In the genomic region with DNA sequence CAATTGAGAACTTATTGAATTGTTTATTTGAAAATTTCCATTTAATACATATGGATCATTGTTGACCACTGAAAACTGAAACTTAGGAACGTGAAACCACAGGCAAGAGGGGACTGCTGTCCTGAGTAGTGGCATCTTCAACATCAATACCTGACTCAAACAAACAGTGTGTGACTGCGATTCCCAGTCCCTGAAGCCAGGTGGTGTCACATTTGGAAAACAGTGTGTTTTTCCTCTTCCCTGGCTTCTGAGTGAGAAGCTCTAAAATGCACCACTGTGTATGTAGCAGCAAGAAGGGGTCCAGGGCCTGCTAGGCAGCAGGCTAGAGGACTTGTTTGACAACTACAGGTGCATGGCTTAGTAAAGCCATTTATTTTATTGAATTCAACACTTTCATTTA, we compare ENCODE assay signal across 28 cellular contexts. TPM values are rescaled to one million over a fixed set of nuclear protein-coding genes. Genes with fewer than 3 reads are reported as not detected.
DNase-seq lines count a peak whose midpoint lies in the region; ATAC-seq and TF ChIP-seq lines count a peak whose summit lies in the region.
"Had no signal": no experiment of that assay in that cellular context is flagged by ENCODE, and none has a peak within 500 bp of the region (broad histone marks: within the 10 kb centered on the region; RNA-seq: fewer than 3 reads in every experiment).

No MANE protein-coding gene starts in this region.

- intact Hi-C loops in HCT116 (cut with micrococcal nuclease) (no loop called here), left cardiac atrium (cut with DNase I) (loop anchor here in 1 of 2 donors (5.0 kb wide), 1 partner anchor 215 kb away; no protein-coding TSS in a partner anchor)

- H3K9me3 ChIP-seq in HCT116 (ENCODE audit: control insufficient read depth in 1 of 2, insufficient read depth in 1 of 2, low read depth in 1 of 2, low read length in 2 of 2) (no peaks in the 10 kb centered on the region), endodermal cell (ENCODE audit: control insufficient read depth, low read length) (no peaks in the 10 kb centered on the region), neuronal stem cell (replicated peaks in 1 of 2; ENCODE audit: control insufficient read depth in 2 of 2, insufficient read depth in 1 of 2, low read depth in 1 of 2, low read length in 2 of 2) (no peaks in the 10 kb centered on the region)
- H3K9me3 ChIP-seq: A549; BLaER1 treated with 17β-estradiol and CSF1 and Interleukin-3, amounts not matched to agents 10 nM and 100 nM; suprapubic skin; uterus had no signal

- H3K4me2 ChIP-seq in HCT116 (ENCODE audit: low read length): no peak overlapping the region
- H3K4me2 ChIP-seq in neuronal stem cell (ENCODE audit: insufficient read depth, low read length, poor library complexity, severe bottlenecking): no peak overlapping the region
- H3K4me2 ChIP-seq: A549; BLaER1 treated with 17β-estradiol and CSF1 and Interleukin-3, amounts not matched to agents 10 nM and 100 nM had no signal

- H2BK15ac ChIP-seq in neuronal stem cell (ENCODE audit: low read length): no peak overlapping the region

- H3K9ac ChIP-seq in HCT116 (ENCODE audit: low read length) (no peak overlapping the region), endodermal cell (ENCODE audit: extremely low read depth, low read length, poor library complexity, severe bottlenecking) (no peak overlapping the region), neuronal stem cell (ENCODE audit: low read depth, low read length, poor library complexity) (no peak overlapping the region)
- H3K9ac ChIP-seq: BLaER1 treated with 17β-estradiol and CSF1 and Interleukin-3, amounts not matched to agents 10 nM and 100 nM had no signal

- RAD21 ChIA-PET in HCT116 (lab: Charles Lee; ENCODE audit: low non-redundant PET in 1 of 2, low total read pairs in 2 of 2, uncharacterized antibody in 2 of 2, unreplicated experiment in 2 of 2): no interaction called here

- no peak overlapping the region for H4K91ac ChIP-seq in neuronal stem cell (ENCODE audit: low read depth, low read length, poor library complexity)

- no peak overlapping the region for H4K8ac ChIP-seq in neuronal stem cell (ENCODE audit: low read depth, low read length)

- H3K18ac ChIP-seq in neuronal stem cell (ENCODE audit: low read length): no peak overlapping the region

- no peak overlapping the region for H3K4ac ChIP-seq in neuronal stem cell (ENCODE audit: low read length)

- CTCF ChIA-PET in HCT116 (lab: Charles Lee): interaction anchor here (0.9 to 9.9 kb wide), 2 partner anchors 346 to 350 kb away, joined by 3 to 83 read pairs; no protein-coding TSS in a partner anchor

- no peaks in the 10 kb centered on the region for H3K79me2 ChIP-seq in HCT116 (ENCODE audit: insufficient read depth, low read length)

- H3K14ac ChIP-seq in neuronal stem cell (ENCODE audit: low read length): no peak overlapping the region

- H3K27ac Mint-ChIP-seq in endodermal cell: no peak overlapping the region
- H3K27ac Mint-ChIP-seq: activated CD8-positive, alpha-beta T cell treated with anti-CD3 and anti-CD28 coated beads, Interleukin-2, amount 10 ng/mL, durations not matched to agents 7 days and 5 days had no signal

- 94 to 100% methylated on average over 2 of the region's 2 CpGs for WGBS in endodermal cell (ENCODE audit: insufficient coverage in 1 of 2, insufficient read length in 1 of 2), 2 experiments
- WGBS in neuronal stem cell (ENCODE audit: extremely low coverage in 2 of 2, insufficient read length in 2 of 2, insufficient replicate concordance in 1 of 2), 2 donors: no CpG with 5 or more reads among the region's 2 CpGs

- no peak overlapping the region for H3K27ac ChIP-seq in HCT116 (ENCODE audit: low read depth, low read length)
- H3K27ac ChIP-seq in endodermal cell (ENCODE audit: low read depth, low read length): no peak overlapping the region
- no peak overlapping the region for H3K27ac ChIP-seq in neuronal stem cell (replicated peaks; ENCODE audit: low read length)
- H3K27ac ChIP-seq: A549; BLaER1 treated with 17β-estradiol and CSF1 and Interleukin-3, amounts not matched to agents 10 nM and 100 nM; dorsolateral prefrontal cortex; SK-N-MC; suprapubic skin; uterus had no signal

- no peak overlapping the region for H2BK12ac ChIP-seq in neuronal stem cell (ENCODE audit: low read length)

- H3K4me3 Mint-ChIP-seq in endodermal cell: no peak overlapping the region
- H3K4me3 Mint-ChIP-seq: activated CD8-positive, alpha-beta T cell treated with anti-CD3 and anti-CD28 coated beads, Interleukin-2, amount 10 ng/mL, durations not matched to agents 7 days and 5 days had no signal

- ATAC-seq in HCT116 (no peak), left cardiac atrium (no peak), GM21423 (IDR thresholded peaks at IDR 0.05; ENCODE audit: unreplicated experiment) (no peak)
- ATAC-seq: A549; activated CD4-positive, CD25-positive, alpha-beta regulatory T cell treated with anti-CD3 and anti-CD28 coated beads, Interleukin-2, amount 50 U/mL, for 24 hours; activated CD8-positive, alpha-beta T cell treated with anti-CD3 and anti-CD28 coated beads, Interleukin-2, amount 10 ng/mL, durations not matched to agents 7 days and 5 days; GM12878 had no signal

- peaks cover 24% of the 10 kb centered on the region for H3K4me1 Mint-ChIP-seq in endodermal cell

- TF ChIP-seq CTCF in HCT116 (IDR thresholded peaks at IDR 0.05 in 2 of 3, conservative IDR thresholded peaks at IDR 0.05 in 1 of 3; ENCODE audit: borderline replicate concordance in 1 of 3, insufficient read depth in 1 of 3, low read depth in 2 of 3, low read length in 2 of 3) (peak; percentile 11 to 40 (median 33); a peak in 4 of 6 replicates), endodermal cell (conservative IDR thresholded peaks at IDR 0.05) (peak; percentile 63)

- no peaks in the 10 kb centered on the region for H3K9me3 Mint-ChIP-seq in endodermal cell

- no peaks in the 10 kb centered on the region for H3K4me1 ChIP-seq in HCT116 (ENCODE audit: control insufficient read depth in 1 of 2, insufficient read depth in 2 of 2, low read length in 2 of 2)
- H3K4me1 ChIP-seq in endodermal cell (ENCODE audit: control insufficient read depth, insufficient read depth, low read length): no peaks in the 10 kb centered on the region
- H3K4me1 ChIP-seq in neuronal stem cell (ENCODE audit: control insufficient read depth in 2 of 2, insufficient read depth in 1 of 2, low read depth in 1 of 2, low read length in 2 of 2): peaks cover 0 to 3% of the 10 kb centered on the region in 2 donors
- H3K4me1 ChIP-seq: A549, suprapubic skin, uterus had no signal

- BruUV-seq in HCT116 (replicated peaks; lab: Mats Ljungman, UMichigan): no TSS peak

- no peak overlapping the region for H2AK5ac ChIP-seq in neuronal stem cell (ENCODE audit: low read depth, low read length)

- no peaks in the 10 kb centered on the region for H3K36me3 Mint-ChIP-seq in endodermal cell (ENCODE audit: low read depth)

- TF ChIP-seq RAD21 in HCT116 (IDR thresholded peaks at IDR 0.05; ENCODE audit: low read depth): peak; percentile 26; the same call in 1 of the 2 replicates

- H3K27me3 ChIP-seq in HCT116 (ENCODE audit: insufficient read depth, low read length) (peaks cover 25% of the 10 kb centered on the region; the same call in 1 of the 2 replicates), endodermal cell (ENCODE audit: control insufficient read depth, insufficient read depth, low read length, poor library complexity, severe bottlenecking) (no peaks in the 10 kb centered on the region), neuronal stem cell (ENCODE audit: control insufficient read depth in 3 of 3, insufficient read depth in 3 of 3, low read depth in 1 of 3, low read length in 3 of 3) (no peaks in the 10 kb centered on the region)
- H3K27me3 ChIP-seq: BLaER1 treated with 17β-estradiol and CSF1 and Interleukin-3, amounts not matched to agents 10 nM and 100 nM; suprapubic skin; uterus had no signal

- no peak overlapping the region for H3K4me3 ChIP-seq in HCT116 (replicated peaks in 1 of 2; ENCODE audit: low read depth in 1 of 2, low read length in 2 of 2)
- no peak overlapping the region for H3K4me3 ChIP-seq in endodermal cell (ENCODE audit: low read length)
- no peak overlapping the region for H3K4me3 ChIP-seq in neuronal stem cell (ENCODE audit: low read length in 2 of 2)
- H3K4me3 ChIP-seq: A549; BLaER1 treated with 17β-estradiol and CSF1 and Interleukin-3, amounts not matched to agents 10 nM and 100 nM; dorsolateral prefrontal cortex; GM12878; SK-N-MC; suprapubic skin; uterus had no signal

- POLR2A ChIA-PET in HCT116 (lab: Charles Lee): no interaction called here

- H4K20me1 ChIP-seq in HCT116 (ENCODE audit: insufficient read depth): no peaks in the 10 kb centered on the region
- H4K20me1 ChIP-seq: BLaER1 treated with 17β-estradiol and CSF1 and Interleukin-3, amounts not matched to agents 10 nM and 100 nM had no signal

- no peaks in the 10 kb centered on the region for H3K9me2 ChIP-seq in HCT116 (ENCODE audit: insufficient read depth)

- H2AFZ ChIP-seq in HCT116 (ENCODE audit: low read depth, low read length, poor library complexity, severe bottlenecking) (no peak overlapping the region), neuronal stem cell (ENCODE audit: low read length) (no peak overlapping the region)

- no peak overlapping the region for H2BK5ac ChIP-seq in neuronal stem cell (ENCODE audit: low read length)

- no peak overlapping the region for H3K23ac ChIP-seq in neuronal stem cell (ENCODE audit: low read depth, low read length, poor library complexity)

- DNase-seq in NCI-H748 (lab: John Stamatoyannopoulos, UW; ENCODE audit: unreplicated experiment): peak; percentile 36
- DNase-seq in NCI-H748 treated with DMSO at 0.1 percent for 48 hours (lab: John Stamatoyannopoulos, UW): no peak
- DNase-seq in HCT116 (ENCODE audit: low read depth, low spot score): no peak
- DNase-seq in endodermal cell: no peak
- DNase-seq in neuronal stem cell (ENCODE audit: low spot score): peak; percentile 12
- DNase-seq in left cardiac atrium: no peak
- DNase-seq in NCI-H510A (lab: John Stamatoyannopoulos, UW): no peak
- DNase-seq: activated CD8-positive, alpha-beta T cell treated with anti-CD3 and anti-CD28 coated beads, Interleukin-2, amount 10 ng/mL, durations not matched to agents 7 days and 5 days; activated naive CD4-positive, alpha-beta T cell; activated T-cell treated with anti-CD3 and anti-CD28 coated beads, Interleukin-2, amount 50 U/mL, for 1 hour; amniotic stem cell; dorsolateral prefrontal cortex; foreskin melanocyte; hippocampal formation; NCI-H1105 treated with DMSO at 0.1 percent for 48 hours; NCI-H774; retina; uterus had no signal

- no peak overlapping the region for H2BK120ac ChIP-seq in neuronal stem cell (ENCODE audit: low read depth, low read length)

- no peaks in the 10 kb centered on the region for H3K36me3 ChIP-seq in HCT116 (ENCODE audit: control insufficient read depth in 1 of 2, insufficient read depth in 2 of 2, low read length in 2 of 2)
- H3K36me3 ChIP-seq in endodermal cell (ENCODE audit: control insufficient read depth, insufficient read depth, low read length): no peaks in the 10 kb centered on the region
- H3K36me3 ChIP-seq in neuronal stem cell (replicated peaks in 1 of 2; ENCODE audit: control insufficient read depth in 2 of 2, insufficient read depth in 2 of 2, low read length in 2 of 2): no peaks in the 10 kb centered on the region
- H3K36me3 ChIP-seq: BLaER1 treated with 17β-estradiol and CSF1 and Interleukin-3, amounts not matched to agents 10 nM and 100 nM; suprapubic skin; uterus had no signal

- no peaks in the 10 kb centered on the region for H3K27me3 Mint-ChIP-seq in endodermal cell (ENCODE audit: insufficient read depth)

- TF ChIP-seq POLR2A in HCT116 (IDR thresholded peaks at IDR 0.05; ENCODE audit: borderline replicate concordance, extremely low read depth, insufficient read depth, insufficient read length): no peak

- no peaks in the 10 kb centered on the region for H3K79me1 ChIP-seq in neuronal stem cell (ENCODE audit: low read depth, low read length)

RNA-seq across cellular contexts. Expression of gene GAPT, which starts 10.8 kb away (rescaled TPM):
- total RNA-seq in HCT116 (2021; ENCODE audit: unreplicated experiment) (not detected), endodermal cell (1 to 10 TPM in 1 of 2 donors, under 1 TPM in 1; 0.13 to 1.9 TPM), left cardiac atrium (under 1 TPM; 0.68 to 0.81 TPM)
- polyA plus RNA-seq in HCT116 (2012): not detected in 2 replicates
- polyA plus RNA-seq in endodermal cell (2013, experiment 1 of 2): not detected
- not detected for polyA plus RNA-seq in endodermal cell (2013, experiment 2 of 2)
- not detected for polyA plus RNA-seq in neuronal stem cell (2013, experiment 1 of 2)
- not detected for polyA plus RNA-seq in neuronal stem cell (2013, experiment 2 of 2)
- total RNA-seq: activated CD8-positive, alpha-beta T cell treated with anti-CD3 and anti-CD28 coated beads, Interleukin-2, amount 10 ng/mL, durations not matched to agents 7 days and 5 days; HT1080; lung microvascular endothelial cell had no signal
- polyA plus RNA-seq: A549, keratinocyte had no signal

RNA-seq across cellular contexts. Expression of gene PLK2, which starts 42.1 kb away (rescaled TPM):
- total RNA-seq in HCT116 (2021; ENCODE audit: unreplicated experiment): 54.6 TPM
- polyA plus RNA-seq in HCT116 (2012): 48.4 and 89.4 TPM in 2 replicates
- total RNA-seq in endodermal cell: 10 to 100 TPM in 1 of 2 donors, 1 to 10 TPM in 1; 9.7 to 16.4 TPM
- 38.4 TPM for polyA plus RNA-seq in endodermal cell (2013, experiment 1 of 2)
- 42.5 TPM for polyA plus RNA-seq in endodermal cell (2013, experiment 2 of 2)
- 35.2 TPM for polyA plus RNA-seq in neuronal stem cell (2013, experiment 1 of 2)
- polyA plus RNA-seq in neuronal stem cell (2013, experiment 2 of 2): 35.0 TPM
- total RNA-seq in left cardiac atrium: 100 to 1,000 TPM in 1 of 2 donors, 10 to 100 TPM in 1; 46.3 to 130 TPM

Comparison
In these comparisons a context has a peak if more than half of its experiments do, and no peak if none do; other contexts are left out.
1. DNase-seq: peak in NCI-H748 (single experiment) and neuronal stem cell (single experiment); none in NCI-H748 treated with DMSO at 0.1 percent for 48 hours (single experiment), HCT116 (single experiment), endodermal cell (single experiment), left cardiac atrium (single experiment) and NCI-H510A (single experiment).